Comparison of ENCODE assay signal across 1 cellular context in the genomic region with DNA sequence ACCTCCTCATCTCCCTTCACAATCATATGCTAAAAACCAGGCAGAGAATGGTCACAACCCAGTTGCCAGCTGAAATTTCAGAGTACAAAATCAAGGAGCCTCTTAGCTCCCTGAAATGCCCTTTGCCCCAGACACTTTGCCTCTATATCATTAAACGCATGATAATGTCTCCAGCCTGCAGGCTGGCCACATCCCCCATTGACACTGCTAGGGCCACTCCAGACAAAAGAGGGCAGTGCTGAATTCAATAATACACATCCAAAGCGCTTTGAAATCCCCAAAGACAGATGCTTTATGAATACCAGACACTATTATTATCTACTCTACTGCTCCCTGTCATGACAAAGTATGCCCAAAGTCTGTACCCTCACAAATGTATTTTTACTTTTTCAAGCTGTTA.
TF ChIP-seq lines count a peak whose summit lies in the region.

No MANE protein-coding gene starts in this region.

TF ChIP-seq in GM23338, 12 proteins besides CTCF, POLR2A, EP300 and RAD21 (continued from another document):
- TF ChIP-seq, protein P1, sequence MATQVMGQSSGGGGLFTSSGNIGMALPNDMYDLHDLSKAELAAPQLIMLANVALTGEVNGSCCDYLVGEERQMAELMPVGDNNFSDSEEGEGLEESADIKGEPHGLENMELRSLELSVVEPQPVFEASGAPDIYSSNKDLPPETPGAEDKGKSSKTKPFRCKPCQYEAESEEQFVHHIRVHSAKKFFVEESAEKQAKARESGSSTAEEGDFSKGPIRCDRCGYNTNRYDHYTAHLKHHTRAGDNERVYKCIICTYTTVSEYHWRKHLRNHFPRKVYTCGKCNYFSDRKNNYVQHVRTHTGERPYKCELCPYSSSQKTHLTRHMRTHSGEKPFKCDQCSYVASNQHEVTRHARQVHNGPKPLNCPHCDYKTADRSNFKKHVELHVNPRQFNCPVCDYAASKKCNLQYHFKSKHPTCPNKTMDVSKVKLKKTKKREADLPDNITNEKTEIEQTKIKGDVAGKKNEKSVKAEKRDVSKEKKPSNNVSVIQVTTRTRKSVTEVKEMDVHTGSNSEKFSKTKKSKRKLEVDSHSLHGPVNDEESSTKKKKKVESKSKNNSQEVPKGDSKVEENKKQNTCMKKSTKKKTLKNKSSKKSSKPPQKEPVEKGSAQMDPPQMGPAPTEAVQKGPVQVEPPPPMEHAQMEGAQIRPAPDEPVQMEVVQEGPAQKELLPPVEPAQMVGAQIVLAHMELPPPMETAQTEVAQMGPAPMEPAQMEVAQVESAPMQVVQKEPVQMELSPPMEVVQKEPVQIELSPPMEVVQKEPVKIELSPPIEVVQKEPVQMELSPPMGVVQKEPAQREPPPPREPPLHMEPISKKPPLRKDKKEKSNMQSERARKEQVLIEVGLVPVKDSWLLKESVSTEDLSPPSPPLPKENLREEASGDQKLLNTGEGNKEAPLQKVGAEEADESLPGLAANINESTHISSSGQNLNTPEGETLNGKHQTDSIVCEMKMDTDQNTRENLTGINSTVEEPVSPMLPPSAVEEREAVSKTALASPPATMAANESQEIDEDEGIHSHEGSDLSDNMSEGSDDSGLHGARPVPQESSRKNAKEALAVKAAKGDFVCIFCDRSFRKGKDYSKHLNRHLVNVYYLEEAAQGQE (IDR thresholded peaks at IDR 0.05; ENCODE audit: unreplicated experiment): no peak
- TF ChIP-seq EZH2phosphoT487 (IDR thresholded peaks at IDR 0.05; ENCODE audit: unreplicated experiment) (no peak), ZNF331 (CRISPR knock-in tag; IDR thresholded peaks at IDR 0.05; ENCODE audit: low read depth) (no peak), CREB1 (CRISPR knock-in tag; IDR thresholded peaks at IDR 0.05; ENCODE audit: low read depth) (no peak), STAT1 (IDR thresholded peaks at IDR 0.05; ENCODE audit: unreplicated experiment) (no peak), ZNF114 (CRISPR knock-in tag; IDR thresholded peaks at IDR 0.05) (no peak), POLR2AphosphoS5 (IDR thresholded peaks at IDR 0.05; ENCODE audit: low read depth) (no peak)
- TF ChIP-seq, protein P2, sequence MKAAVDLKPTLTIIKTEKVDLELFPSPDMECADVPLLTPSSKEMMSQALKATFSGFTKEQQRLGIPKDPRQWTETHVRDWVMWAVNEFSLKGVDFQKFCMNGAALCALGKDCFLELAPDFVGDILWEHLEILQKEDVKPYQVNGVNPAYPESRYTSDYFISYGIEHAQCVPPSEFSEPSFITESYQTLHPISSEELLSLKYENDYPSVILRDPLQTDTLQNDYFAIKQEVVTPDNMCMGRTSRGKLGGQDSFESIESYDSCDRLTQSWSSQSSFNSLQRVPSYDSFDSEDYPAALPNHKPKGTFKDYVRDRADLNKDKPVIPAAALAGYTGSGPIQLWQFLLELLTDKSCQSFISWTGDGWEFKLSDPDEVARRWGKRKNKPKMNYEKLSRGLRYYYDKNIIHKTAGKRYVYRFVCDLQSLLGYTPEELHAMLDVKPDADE (IDR thresholded peaks at IDR 0.05): no peak
